ENCODE assay signal across 1 cellular context in genomic region chr10:98467506-98468318, GRCh38.
A peak's percentile ranks its signal among the peaks of the same experiment; 100 is the strongest.
TF ChIP-seq lines count a peak whose summit lies in the region.

No MANE protein-coding gene starts in this region.

TF ChIP-seq in HepG2, 621 proteins besides CTCF, POLR2A, EP300 and RAD21 (continued from another document and continues in another):
- TF ChIP-seq, protein P1, sequence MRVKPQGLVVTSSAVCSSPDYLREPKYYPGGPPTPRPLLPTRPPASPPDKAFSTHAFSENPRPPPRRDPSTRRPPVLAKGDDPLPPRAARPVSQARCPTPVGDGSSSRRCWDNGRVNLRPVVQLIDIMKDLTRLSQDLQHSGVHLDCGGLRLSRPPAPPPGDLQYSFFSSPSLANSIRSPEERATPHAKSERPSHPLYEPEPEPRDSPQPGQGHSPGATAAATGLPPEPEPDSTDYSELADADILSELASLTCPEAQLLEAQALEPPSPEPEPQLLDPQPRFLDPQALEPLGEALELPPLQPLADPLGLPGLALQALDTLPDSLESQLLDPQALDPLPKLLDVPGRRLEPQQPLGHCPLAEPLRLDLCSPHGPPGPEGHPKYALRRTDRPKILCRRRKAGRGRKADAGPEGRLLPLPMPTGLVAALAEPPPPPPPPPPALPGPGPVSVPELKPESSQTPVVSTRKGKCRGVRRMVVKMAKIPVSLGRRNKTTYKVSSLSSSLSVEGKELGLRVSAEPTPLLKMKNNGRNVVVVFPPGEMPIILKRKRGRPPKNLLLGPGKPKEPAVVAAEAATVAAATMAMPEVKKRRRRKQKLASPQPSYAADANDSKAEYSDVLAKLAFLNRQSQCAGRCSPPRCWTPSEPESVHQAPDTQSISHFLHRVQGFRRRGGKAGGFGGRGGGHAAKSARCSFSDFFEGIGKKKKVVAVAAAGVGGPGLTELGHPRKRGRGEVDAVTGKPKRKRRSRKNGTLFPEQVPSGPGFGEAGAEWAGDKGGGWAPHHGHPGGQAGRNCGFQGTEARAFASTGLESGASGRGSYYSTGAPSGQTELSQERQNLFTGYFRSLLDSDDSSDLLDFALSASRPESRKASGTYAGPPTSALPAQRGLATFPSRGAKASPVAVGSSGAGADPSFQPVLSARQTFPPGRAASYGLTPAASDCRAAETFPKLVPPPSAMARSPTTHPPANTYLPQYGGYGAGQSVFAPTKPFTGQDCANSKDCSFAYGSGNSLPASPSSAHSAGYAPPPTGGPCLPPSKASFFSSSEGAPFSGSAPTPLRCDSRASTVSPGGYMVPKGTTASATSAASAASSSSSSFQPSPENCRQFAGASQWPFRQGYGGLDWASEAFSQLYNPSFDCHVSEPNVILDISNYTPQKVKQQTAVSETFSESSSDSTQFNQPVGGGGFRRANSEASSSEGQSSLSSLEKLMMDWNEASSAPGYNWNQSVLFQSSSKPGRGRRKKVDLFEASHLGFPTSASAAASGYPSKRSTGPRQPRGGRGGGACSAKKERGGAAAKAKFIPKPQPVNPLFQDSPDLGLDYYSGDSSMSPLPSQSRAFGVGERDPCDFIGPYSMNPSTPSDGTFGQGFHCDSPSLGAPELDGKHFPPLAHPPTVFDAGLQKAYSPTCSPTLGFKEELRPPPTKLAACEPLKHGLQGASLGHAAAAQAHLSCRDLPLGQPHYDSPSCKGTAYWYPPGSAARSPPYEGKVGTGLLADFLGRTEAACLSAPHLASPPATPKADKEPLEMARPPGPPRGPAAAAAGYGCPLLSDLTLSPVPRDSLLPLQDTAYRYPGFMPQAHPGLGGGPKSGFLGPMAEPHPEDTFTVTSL (CRISPR knock-in tag; IDR thresholded peaks at IDR 0.05; ENCODE audit: borderline replicate concordance) = no peak
- TF ChIP-seq, protein P2, sequence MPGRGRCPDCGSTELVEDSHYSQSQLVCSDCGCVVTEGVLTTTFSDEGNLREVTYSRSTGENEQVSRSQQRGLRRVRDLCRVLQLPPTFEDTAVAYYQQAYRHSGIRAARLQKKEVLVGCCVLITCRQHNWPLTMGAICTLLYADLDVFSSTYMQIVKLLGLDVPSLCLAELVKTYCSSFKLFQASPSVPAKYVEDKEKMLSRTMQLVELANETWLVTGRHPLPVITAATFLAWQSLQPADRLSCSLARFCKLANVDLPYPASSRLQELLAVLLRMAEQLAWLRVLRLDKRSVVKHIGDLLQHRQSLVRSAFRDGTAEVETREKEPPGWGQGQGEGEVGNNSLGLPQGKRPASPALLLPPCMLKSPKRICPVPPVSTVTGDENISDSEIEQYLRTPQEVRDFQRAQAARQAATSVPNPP (CRISPR knock-in tag; IDR thresholded peaks at IDR 0.05) = no peak
- TF ChIP-seq, protein P3, sequence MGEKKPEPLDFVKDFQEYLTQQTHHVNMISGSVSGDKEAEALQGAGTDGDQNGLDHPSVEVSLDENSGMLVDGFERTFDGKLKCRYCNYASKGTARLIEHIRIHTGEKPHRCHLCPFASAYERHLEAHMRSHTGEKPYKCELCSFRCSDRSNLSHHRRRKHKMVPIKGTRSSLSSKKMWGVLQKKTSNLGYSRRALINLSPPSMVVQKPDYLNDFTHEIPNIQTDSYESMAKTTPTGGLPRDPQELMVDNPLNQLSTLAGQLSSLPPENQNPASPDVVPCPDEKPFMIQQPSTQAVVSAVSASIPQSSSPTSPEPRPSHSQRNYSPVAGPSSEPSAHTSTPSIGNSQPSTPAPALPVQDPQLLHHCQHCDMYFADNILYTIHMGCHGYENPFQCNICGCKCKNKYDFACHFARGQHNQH (CRISPR knock-in tag; IDR thresholded peaks at IDR 0.05) = peak; percentile 24; the same call in 1 of the 2 replicates
- peak; percentile 84 for TF ChIP-seq ZNF580 (CRISPR knock-in tag; IDR thresholded peaks at IDR 0.05; ENCODE audit: borderline replicate concordance, low read depth)
- TF ChIP-seq FOSL2 (CRISPR knock-in tag; IDR thresholded peaks at IDR 0.05) = peak; percentile 46; the same call in 1 of the 2 replicates
- peak; percentile 54 for TF ChIP-seq ZNF501 (CRISPR knock-in tag; IDR thresholded peaks at IDR 0.05)
- TF ChIP-seq SETDB1 (CRISPR knock-in tag; IDR thresholded peaks at IDR 0.05; ENCODE audit: borderline replicate concordance) = no peak
- no peak for TF ChIP-seq ARNT2 (CRISPR knock-in tag; IDR thresholded peaks at IDR 0.05; ENCODE audit: low read depth)
- TF ChIP-seq, protein P4, sequence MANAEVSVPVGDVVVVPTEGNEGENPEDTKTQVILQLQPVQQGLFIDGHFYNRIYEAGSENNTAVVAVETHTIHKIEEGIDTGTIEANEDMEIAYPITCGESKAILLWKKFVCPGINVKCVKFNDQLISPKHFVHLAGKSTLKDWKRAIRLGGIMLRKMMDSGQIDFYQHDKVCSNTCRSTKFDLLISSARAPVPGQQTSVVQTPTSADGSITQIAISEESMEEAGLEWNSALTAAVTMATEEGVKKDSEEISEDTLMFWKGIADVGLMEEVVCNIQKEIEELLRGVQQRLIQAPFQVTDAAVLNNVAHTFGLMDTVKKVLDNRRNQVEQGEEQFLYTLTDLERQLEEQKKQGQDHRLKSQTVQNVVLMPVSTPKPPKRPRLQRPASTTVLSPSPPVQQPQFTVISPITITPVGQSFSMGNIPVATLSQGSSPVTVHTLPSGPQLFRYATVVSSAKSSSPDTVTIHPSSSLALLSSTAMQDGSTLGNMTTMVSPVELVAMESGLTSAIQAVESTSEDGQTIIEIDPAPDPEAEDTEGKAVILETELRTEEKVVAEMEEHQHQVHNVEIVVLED (CRISPR knock-in tag; IDR thresholded peaks at IDR 0.05; ENCODE audit: borderline replicate concordance) = no peak
- TF ChIP-seq KAT7 (CRISPR knock-in tag; IDR thresholded peaks at IDR 0.05; ENCODE audit: borderline replicate concordance) = no peak
- no peak for TF ChIP-seq JUNB (CRISPR knock-in tag; IDR thresholded peaks at IDR 0.05; ENCODE audit: borderline replicate concordance)
- TF ChIP-seq, protein P5, sequence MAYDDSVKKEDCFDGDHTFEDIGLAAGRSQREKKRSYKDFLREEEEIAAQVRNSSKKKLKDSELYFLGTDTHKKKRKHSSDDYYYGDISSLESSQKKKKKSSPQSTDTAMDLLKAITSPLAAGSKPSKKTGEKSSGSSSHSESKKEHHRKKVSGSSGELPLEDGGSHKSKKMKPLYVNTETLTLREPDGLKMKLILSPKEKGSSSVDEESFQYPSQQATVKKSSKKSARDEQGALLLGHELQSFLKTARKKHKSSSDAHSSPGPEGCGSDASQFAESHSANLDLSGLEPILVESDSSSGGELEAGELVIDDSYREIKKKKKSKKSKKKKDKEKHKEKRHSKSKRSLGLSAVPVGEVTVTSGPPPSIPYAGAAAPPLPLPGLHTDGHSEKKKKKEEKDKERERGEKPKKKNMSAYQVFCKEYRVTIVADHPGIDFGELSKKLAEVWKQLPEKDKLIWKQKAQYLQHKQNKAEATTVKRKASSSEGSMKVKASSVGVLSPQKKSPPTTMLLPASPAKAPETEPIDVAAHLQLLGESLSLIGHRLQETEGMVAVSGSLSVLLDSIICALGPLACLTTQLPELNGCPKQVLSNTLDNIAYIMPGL (CRISPR knock-in tag; IDR thresholded peaks at IDR 0.05; ENCODE audit: borderline replicate concordance in 1 of 2, low read depth in 1 of 2) = peak; percentile 62 to 64; a peak in 2 of 4 replicates
- TF ChIP-seq ZFY (CRISPR knock-in tag; IDR thresholded peaks at IDR 0.05) = peak; percentile 32; the same call in 1 of the 2 replicates
- no peak for TF ChIP-seq MED13 (CRISPR knock-in tag; IDR thresholded peaks at IDR 0.05)
- TF ChIP-seq EZH2 (conservative IDR thresholded peaks at IDR 0.05; ENCODE audit: low read depth, low read length) = no peak
- TF ChIP-seq KDM4B (CRISPR knock-in tag; IDR thresholded peaks at IDR 0.05) = no peak
- TF ChIP-seq, protein P6, sequence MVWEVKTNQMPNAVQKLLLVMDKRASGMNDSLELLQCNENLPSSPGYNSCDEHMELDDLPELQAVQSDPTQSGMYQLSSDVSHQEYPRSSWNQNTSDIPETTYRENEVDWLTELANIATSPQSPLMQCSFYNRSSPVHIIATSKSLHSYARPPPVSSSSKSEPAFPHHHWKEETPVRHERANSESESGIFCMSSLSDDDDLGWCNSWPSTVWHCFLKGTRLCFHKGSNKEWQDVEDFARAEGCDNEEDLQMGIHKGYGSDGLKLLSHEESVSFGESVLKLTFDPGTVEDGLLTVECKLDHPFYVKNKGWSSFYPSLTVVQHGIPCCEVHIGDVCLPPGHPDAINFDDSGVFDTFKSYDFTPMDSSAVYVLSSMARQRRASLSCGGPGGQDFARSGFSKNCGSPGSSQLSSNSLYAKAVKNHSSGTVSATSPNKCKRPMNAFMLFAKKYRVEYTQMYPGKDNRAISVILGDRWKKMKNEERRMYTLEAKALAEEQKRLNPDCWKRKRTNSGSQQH (CRISPR knock-in tag; IDR thresholded peaks at IDR 0.05; ENCODE audit: low read depth) = no peak
- 0 out of 2 replicates have a peak, but pooled peaks have one; percentile 38 for TF ChIP-seq MXD3 (CRISPR knock-in tag; IDR thresholded peaks at IDR 0.05)
- TF ChIP-seq ONECUT2 (CRISPR knock-in tag; IDR thresholded peaks at IDR 0.05) = 0 out of 2 replicates have a peak, but pooled peaks have one; percentile 16
- TF ChIP-seq, protein P7, sequence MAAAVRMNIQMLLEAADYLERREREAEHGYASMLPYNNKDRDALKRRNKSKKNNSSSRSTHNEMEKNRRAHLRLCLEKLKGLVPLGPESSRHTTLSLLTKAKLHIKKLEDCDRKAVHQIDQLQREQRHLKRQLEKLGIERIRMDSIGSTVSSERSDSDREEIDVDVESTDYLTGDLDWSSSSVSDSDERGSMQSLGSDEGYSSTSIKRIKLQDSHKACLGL (CRISPR knock-in tag; IDR thresholded peaks at IDR 0.05) = peak; percentile 27; the same call in 1 of the 2 replicates
- TF ChIP-seq ZNF326 (CRISPR knock-in tag; IDR thresholded peaks at IDR 0.05; ENCODE audit: borderline replicate concordance) = no peak
- TF ChIP-seq TRIM24 (CRISPR knock-in tag; IDR thresholded peaks at IDR 0.05) = no peak
- TF ChIP-seq ZNF225 (CRISPR knock-in tag; IDR thresholded peaks at IDR 0.05) = no peak
- no peak for TF ChIP-seq ZNF260 (CRISPR knock-in tag; IDR thresholded peaks at IDR 0.05; ENCODE audit: borderline replicate concordance, low read depth)
- no peak for TF ChIP-seq ZNF430 (CRISPR knock-in tag; IDR thresholded peaks at IDR 0.05)
- TF ChIP-seq FOXA3 (CRISPR knock-in tag; IDR thresholded peaks at IDR 0.05) = peak; percentile 38
- TF ChIP-seq, protein P8, sequence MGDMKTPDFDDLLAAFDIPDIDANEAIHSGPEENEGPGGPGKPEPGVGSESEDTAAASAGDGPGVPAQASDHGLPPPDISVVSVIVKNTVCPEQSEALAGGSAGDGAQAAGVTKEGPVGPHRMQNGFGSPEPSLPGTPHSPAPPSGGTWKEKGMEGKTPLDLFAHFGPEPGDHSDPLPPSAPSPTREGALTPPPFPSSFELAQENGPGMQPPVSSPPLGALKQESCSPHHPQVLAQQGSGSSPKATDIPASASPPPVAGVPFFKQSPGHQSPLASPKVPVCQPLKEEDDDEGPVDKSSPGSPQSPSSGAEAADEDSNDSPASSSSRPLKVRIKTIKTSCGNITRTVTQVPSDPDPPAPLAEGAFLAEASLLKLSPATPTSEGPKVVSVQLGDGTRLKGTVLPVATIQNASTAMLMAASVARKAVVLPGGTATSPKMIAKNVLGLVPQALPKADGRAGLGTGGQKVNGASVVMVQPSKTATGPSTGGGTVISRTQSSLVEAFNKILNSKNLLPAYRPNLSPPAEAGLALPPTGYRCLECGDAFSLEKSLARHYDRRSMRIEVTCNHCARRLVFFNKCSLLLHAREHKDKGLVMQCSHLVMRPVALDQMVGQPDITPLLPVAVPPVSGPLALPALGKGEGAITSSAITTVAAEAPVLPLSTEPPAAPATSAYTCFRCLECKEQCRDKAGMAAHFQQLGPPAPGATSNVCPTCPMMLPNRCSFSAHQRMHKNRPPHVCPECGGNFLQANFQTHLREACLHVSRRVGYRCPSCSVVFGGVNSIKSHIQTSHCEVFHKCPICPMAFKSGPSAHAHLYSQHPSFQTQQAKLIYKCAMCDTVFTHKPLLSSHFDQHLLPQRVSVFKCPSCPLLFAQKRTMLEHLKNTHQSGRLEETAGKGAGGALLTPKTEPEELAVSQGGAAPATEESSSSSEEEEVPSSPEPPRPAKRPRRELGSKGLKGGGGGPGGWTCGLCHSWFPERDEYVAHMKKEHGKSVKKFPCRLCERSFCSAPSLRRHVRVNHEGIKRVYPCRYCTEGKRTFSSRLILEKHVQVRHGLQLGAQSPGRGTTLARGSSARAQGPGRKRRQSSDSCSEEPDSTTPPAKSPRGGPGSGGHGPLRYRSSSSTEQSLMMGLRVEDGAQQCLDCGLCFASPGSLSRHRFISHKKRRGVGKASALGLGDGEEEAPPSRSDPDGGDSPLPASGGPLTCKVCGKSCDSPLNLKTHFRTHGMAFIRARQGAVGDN (CRISPR knock-in tag; IDR thresholded peaks at IDR 0.05) = peak; percentile 66
- no peak for TF ChIP-seq CREB3 (CRISPR knock-in tag; IDR thresholded peaks at IDR 0.05)
- peak; percentile 31; the same call in 1 of the 2 replicates for TF ChIP-seq PHF8 (CRISPR knock-in tag; IDR thresholded peaks at IDR 0.05)
- TF ChIP-seq ZC3H13 (CRISPR knock-in tag; IDR thresholded peaks at IDR 0.05) = no peak
- TF ChIP-seq NR0B2 (CRISPR knock-in tag; IDR thresholded peaks at IDR 0.05) = no peak
- peak; percentile 97 for TF ChIP-seq STAG1 (CRISPR knock-in tag; IDR thresholded peaks at IDR 0.05)
- no peak for TF ChIP-seq ZNF776 (CRISPR knock-in tag; IDR thresholded peaks at IDR 0.05)
